Comparison of ENCODE assay signal across 9 cellular contexts in genomic region chr1:246002725-246003441, GRCh38.
DNase-seq lines count a peak whose midpoint lies in the region; ATAC-seq and TF ChIP-seq lines count a peak whose summit lies in the region.
"Had no signal": no experiment of that assay in that cellular context is flagged by ENCODE, and none has a peak within 500 bp of the region (broad histone marks: within the 10 kb centered on the region; RNA-seq: fewer than 3 reads in every experiment).

No MANE protein-coding gene starts in this region.

- TF ChIP-seq CTCF in GM13977 (IDR thresholded peaks at IDR 0.05; ENCODE audit: extremely low read depth, insufficient read depth, missing control alignments), result peak; percentile 82

- no peak overlapping the region for H3K4me3 Mint-ChIP-seq in central memory CD8-positive, alpha-beta T cell
- H3K4me3 Mint-ChIP-seq: stimulated activated naive CD8-positive, alpha-beta T cell treated with anti-CD3 and anti-CD28 coated beads, Interleukin-15, Interleukin-2, amounts not matched to agents 100 ng/mL and 50 ng/mL, for 24 hours had no signal

- in situ Hi-C loops in GM13977 (cut with MboI; ENCODE audit: low pct_unique_long_range_greater_than_20kb, low sequenced_read_pairs, unreplicated experiment), result loop anchor here (5.0 to 25.0 kb wide), 3 partner anchors 284 to 851 kb away; partner anchors contain the start of gene KIF26B

- peaks cover 2% of the 10 kb centered on the region for H3K36me3 Mint-ChIP-seq in central memory CD8-positive, alpha-beta T cell (ENCODE audit: insufficient read depth)

- no peaks in the 10 kb centered on the region for H3K27me3 Mint-ChIP-seq in central memory CD8-positive, alpha-beta T cell
- H3K27me3 Mint-ChIP-seq: stimulated activated naive CD8-positive, alpha-beta T cell treated with anti-CD3 and anti-CD28 coated beads, Interleukin-15, Interleukin-2, amounts not matched to agents 100 ng/mL and 50 ng/mL, for 24 hours had no signal

- ATAC-seq in HG03159 (IDR thresholded peaks at IDR 0.05; ENCODE audit: unreplicated experiment), result peak; percentile 78
- no peak for ATAC-seq in central memory CD8-positive, alpha-beta T cell (replicated peaks; ENCODE audit: extremely low read depth, poor library complexity, severe bottlenecking)
- ATAC-seq in HG02938 (IDR thresholded peaks at IDR 0.05; ENCODE audit: unreplicated experiment), result no peak

- no peak overlapping the region for H3K27ac Mint-ChIP-seq in central memory CD8-positive, alpha-beta T cell (ENCODE audit: low read depth)
- H3K27ac Mint-ChIP-seq: stimulated activated naive CD8-positive, alpha-beta T cell treated with anti-CD3 and anti-CD28 coated beads, Interleukin-15, Interleukin-2, amounts not matched to agents 100 ng/mL and 50 ng/mL, for 24 hours had no signal

- DNase-seq in GM13977 (ENCODE audit: low spot score) (peak; percentile 78), NCI-H446 treated with DMSO at 0.1 percent for 48 hours (lab: John Stamatoyannopoulos, UW) (peak; percentile 31), kidney glomerular epithelial cell (lab: John Stamatoyannopoulos, UW) (peak; percentile 71)
- DNase-seq in activated CD4-positive, CD25-positive, alpha-beta regulatory T cell treated with anti-CD3 and anti-CD28 coated beads, Interleukin-2, amount 50 U/mL, for 72 hours, result peak; percentile 81
- peak; percentile 60 to 72 for DNase-seq in central memory CD8-positive, alpha-beta T cell (ENCODE audit: low spot score in 2 of 2)
- DNase-seq in stimulated activated CD4-positive, alpha-beta T cell treated with anti-CD3 and anti-CD28 coated beads, Interleukin-2, amount 100 ng/mL, for 4 hours (ENCODE audit: low read depth), result peak; percentile 73

- no peaks in the 10 kb centered on the region for H3K9me3 Mint-ChIP-seq in central memory CD8-positive, alpha-beta T cell
- H3K9me3 Mint-ChIP-seq: stimulated activated naive CD8-positive, alpha-beta T cell treated with anti-CD3 and anti-CD28 coated beads, Interleukin-15, Interleukin-2, amounts not matched to agents 100 ng/mL and 50 ng/mL, for 24 hours had no signal

- H3K4me1 Mint-ChIP-seq in central memory CD8-positive, alpha-beta T cell, result no peaks in the 10 kb centered on the region

Comparison
In these comparisons a context has a peak if more than half of its experiments do, and no peak if none do; other contexts are left out.
1. DNase-seq: peak in every context shown above with its lines; median percentile 81 in activated CD4-positive, CD25-positive, alpha-beta regulatory T cell treated with anti-CD3 and anti-CD28 coated beads, Interleukin-2, amount 50 U/mL, for 72 hours; 78 in GM13977; 73 in stimulated activated CD4-positive, alpha-beta T cell treated with anti-CD3 and anti-CD28 coated beads, Interleukin-2, amount 100 ng/mL, for 4 hours; 71 in kidney glomerular epithelial cell; 66 in central memory CD8-positive, alpha-beta T cell; 31 in NCI-H446 treated with DMSO at 0.1 percent for 48 hours.